ENCODE assay signal across 11 cellular contexts in the genomic region with DNA sequence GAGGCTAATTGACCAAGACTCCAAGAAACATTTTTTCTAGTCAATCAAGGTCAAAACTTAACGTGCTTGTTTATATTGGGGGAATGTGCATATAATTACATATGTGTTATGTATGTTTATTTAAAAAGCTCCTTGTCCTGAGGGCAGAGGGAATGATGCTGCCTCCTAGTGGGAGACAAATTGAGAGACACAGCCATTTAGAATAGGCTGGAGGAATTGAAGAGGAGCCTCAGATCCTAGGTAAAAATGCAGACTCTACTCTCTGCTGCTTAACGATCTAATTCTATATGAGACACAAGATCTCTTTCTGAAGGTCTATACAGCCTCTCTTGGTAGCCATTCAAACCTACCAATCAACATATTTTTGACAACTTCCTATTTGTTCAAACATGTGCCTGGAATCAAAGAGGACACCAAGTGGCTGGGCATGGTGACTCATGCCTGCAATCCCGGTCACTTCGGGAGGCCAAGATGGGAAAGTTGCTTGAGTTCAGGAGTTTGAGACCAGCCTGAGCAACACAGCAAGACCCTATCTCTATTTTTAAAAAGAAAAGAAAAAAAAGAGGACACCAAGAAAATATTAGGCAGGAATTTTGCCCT.
DNase-seq lines count a peak whose midpoint lies in the region; ATAC-seq and TF ChIP-seq lines count a peak whose summit lies in the region.
"Had no signal": no experiment of that assay in that cellular context is flagged by ENCODE, and none has a peak within 500 bp of the region (broad histone marks: within the 10 kb centered on the region; RNA-seq: fewer than 3 reads in every experiment).

No MANE protein-coding gene starts in this region.

- peak; percentile 76 for ATAC-seq in HCT116

- CTCF ChIA-PET in HCT116 (lab: Charles Lee): interaction anchor here (0.6 to 1.5 kb wide), 8 partner anchors 12 to 129 kb away, joined by 3 to 14 read pairs (median 4); no protein-coding TSS in a partner anchor

- H3K4me3 ChIP-seq in HCT116 (replicated peaks in 1 of 2; ENCODE audit: low read depth in 1 of 2, low read length in 2 of 2): no peak overlapping the region
- no peak overlapping the region for H3K4me3 ChIP-seq in astrocyte of the spinal cord (ENCODE audit: low read depth, low read length)
- no peak overlapping the region for H3K4me3 ChIP-seq in liver (ENCODE audit: low read depth in 1 of 3, low read length in 3 of 3)

- no peak overlapping the region for H3K9ac ChIP-seq in HCT116 (ENCODE audit: low read length)
- no peak overlapping the region for H3K9ac ChIP-seq in liver (ENCODE audit: low read depth in 1 of 2, low read length in 2 of 2)

- POLR2A ChIA-PET in HCT116 (lab: Charles Lee): no interaction called here

- DNase-seq in ACHN (peak; percentile 21), HCT116 (ENCODE audit: low read depth, low spot score) (no peak), astrocyte of the spinal cord (ENCODE audit: low read depth, low spot score) (no peak), DMS79 treated with DMSO at 0.1 percent for 48 hours (lab: John Stamatoyannopoulos, UW) (no peak)
- no peak for DNase-seq in activated CD8-positive, alpha-beta memory T cell treated with anti-CD3 and anti-CD28 coated beads for 24 hours
- no peak for DNase-seq in effector CD8-positive, alpha-beta T cell (lab: John Stamatoyannopoulos, UW)
- no peak for DNase-seq in stimulated activated CD4-positive, alpha-beta T cell treated with anti-CD3 and anti-CD28 coated beads, Interleukin-15, amount 100 ng/mL, for 24 hours
- DNase-seq: activated B cell treated with CpG ODN at 0.5 μM for 24 hours, Caco-2, NCI-H446 treated with DMSO at 0.1 percent for 48 hours had no signal

- H3K36me3 ChIP-seq in HCT116 (ENCODE audit: control insufficient read depth in 1 of 2, insufficient read depth in 2 of 2, low read length in 2 of 2) (no peaks in the 10 kb centered on the region), liver (ENCODE audit: control insufficient read depth in 4 of 4, insufficient read depth in 3 of 4, low read depth in 1 of 4, low read length in 3 of 4) (no peaks in the 10 kb centered on the region)

- peak overlapping the region; percentile 26 for H2AFZ ChIP-seq in HCT116 (ENCODE audit: low read depth, low read length, poor library complexity, severe bottlenecking)

- H3K9me2 ChIP-seq in HCT116 (ENCODE audit: insufficient read depth): 0 out of 2 replicates have a peak, but pooled peaks cover 3% of the 10 kb centered on the region

- intact Hi-C loops in HCT116 (cut with micrococcal nuclease): loop anchor here (2.0 kb wide), 1 partner anchor 55 kb away; no protein-coding TSS in a partner anchor

- TF ChIP-seq POLR2A in HCT116 (IDR thresholded peaks at IDR 0.05; ENCODE audit: borderline replicate concordance, extremely low read depth, insufficient read depth, insufficient read length): no peak

- H3K27ac ChIP-seq in HCT116 (ENCODE audit: low read depth, low read length) (no peak overlapping the region), liver (ENCODE audit: low read depth in 1 of 2, low read length in 2 of 2) (no peak overlapping the region)

- in situ Hi-C loops in ACHN (cut with HindIII; ENCODE audit: low pct_ligation_motif_present, low pct_unique_long_range_greater_than_20kb, low sequenced_read_pairs) (no loop called here), astrocyte of the spinal cord (cut with HindIII; ENCODE audit: low sequenced_read_pairs) (no loop called here)

- H3K27me3 ChIP-seq in HCT116 (ENCODE audit: insufficient read depth, low read length) (no peaks in the 10 kb centered on the region), liver (ENCODE audit: control insufficient read depth in 4 of 4, insufficient read depth in 4 of 4, low read length in 3 of 4) (no peaks in the 10 kb centered on the region)

- no peaks in the 10 kb centered on the region for H3K79me2 ChIP-seq in HCT116 (ENCODE audit: insufficient read depth, low read length)

- RAD21 ChIA-PET in HCT116 (lab: Charles Lee; ENCODE audit: low non-redundant PET in 1 of 2, low total read pairs in 2 of 2, uncharacterized antibody in 2 of 2, unreplicated experiment in 2 of 2): interaction anchor here (0.6 to 1.3 kb wide), 3 partner anchors 55 to 201 kb away, joined by 3 to 10 read pairs (median 7); no protein-coding TSS in a partner anchor

- 81% methylated on average over 4 of the region's 4 CpGs for WGBS in liver

- no TSS peak for BruUV-seq in HCT116 (replicated peaks; lab: Mats Ljungman, UMichigan)

- TF ChIP-seq CTCF in HCT116 (IDR thresholded peaks at IDR 0.05 in 2 of 3, conservative IDR thresholded peaks at IDR 0.05 in 1 of 3; ENCODE audit: borderline replicate concordance in 1 of 3, insufficient read depth in 1 of 3, low read depth in 2 of 3, low read length in 2 of 3): peak; percentile 41 to 43 (median 42); a peak in 5 of 6 replicates
- TF ChIP-seq CTCF in astrocyte of the spinal cord (IDR thresholded peaks at IDR 0.05; ENCODE audit: low read depth, low read length): peak; percentile 26
- TF ChIP-seq CTCF in liver (IDR thresholded peaks at IDR 0.05; ENCODE audit: low read depth, low read length, missing input control): peak; percentile 10

- no peak overlapping the region for H3K4me2 ChIP-seq in HCT116 (ENCODE audit: low read length)

- H3K9me3 ChIP-seq in HCT116 (ENCODE audit: control insufficient read depth in 1 of 2, insufficient read depth in 1 of 2, low read depth in 1 of 2, low read length in 2 of 2): no peaks in the 10 kb centered on the region
- H3K9me3 ChIP-seq in liver (ENCODE audit: control insufficient read depth in 4 of 4, low read length in 3 of 4): no peaks in the 10 kb centered on the region
- H3K9me3 ChIP-seq: Caco-2 had no signal

- H3K4me1 ChIP-seq in HCT116 (ENCODE audit: control insufficient read depth in 1 of 2, insufficient read depth in 2 of 2, low read length in 2 of 2) (no peaks in the 10 kb centered on the region), liver (ENCODE audit: control insufficient read depth in 4 of 4, insufficient read depth in 4 of 4, low read length in 3 of 4) (no peaks in the 10 kb centered on the region)

- peak; percentile 51 for TF ChIP-seq RAD21 in HCT116 (IDR thresholded peaks at IDR 0.05; ENCODE audit: low read depth)
- TF ChIP-seq RAD21 in liver (IDR thresholded peaks at IDR 0.05): peak; percentile 37 to 58

- no peaks in the 10 kb centered on the region for H4K20me1 ChIP-seq in HCT116 (ENCODE audit: insufficient read depth)

TF ChIP-seq in HCT116, 20 proteins besides CTCF, POLR2A, EP300 and RAD21 (continues in another document):
- no peak for TF ChIP-seq ZNF274 (IDR thresholded peaks at IDR 0.05; ENCODE audit: low read depth, low read length)
- TF ChIP-seq, protein P1, sequence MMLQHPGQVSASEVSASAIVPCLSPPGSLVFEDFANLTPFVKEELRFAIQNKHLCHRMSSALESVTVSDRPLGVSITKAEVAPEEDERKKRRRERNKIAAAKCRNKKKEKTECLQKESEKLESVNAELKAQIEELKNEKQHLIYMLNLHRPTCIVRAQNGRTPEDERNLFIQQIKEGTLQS (IDR thresholded peaks at IDR 0.05): no peak
- no peak for TF ChIP-seq CEBPB (IDR thresholded peaks at IDR 0.05; ENCODE audit: low read depth)
- TF ChIP-seq YY1 (IDR thresholded peaks at IDR 0.05; ENCODE audit: extremely low read depth, insufficient replicate concordance, low read depth, low read length): no peak
- no peak for TF ChIP-seq EZH2phosphoT487 (IDR thresholded peaks at IDR 0.05; ENCODE audit: borderline replicate concordance)
- no peak for TF ChIP-seq POLR2AphosphoS5 (IDR thresholded peaks at IDR 0.05; ENCODE audit: low read depth, low read length)
- TF ChIP-seq, protein P2, sequence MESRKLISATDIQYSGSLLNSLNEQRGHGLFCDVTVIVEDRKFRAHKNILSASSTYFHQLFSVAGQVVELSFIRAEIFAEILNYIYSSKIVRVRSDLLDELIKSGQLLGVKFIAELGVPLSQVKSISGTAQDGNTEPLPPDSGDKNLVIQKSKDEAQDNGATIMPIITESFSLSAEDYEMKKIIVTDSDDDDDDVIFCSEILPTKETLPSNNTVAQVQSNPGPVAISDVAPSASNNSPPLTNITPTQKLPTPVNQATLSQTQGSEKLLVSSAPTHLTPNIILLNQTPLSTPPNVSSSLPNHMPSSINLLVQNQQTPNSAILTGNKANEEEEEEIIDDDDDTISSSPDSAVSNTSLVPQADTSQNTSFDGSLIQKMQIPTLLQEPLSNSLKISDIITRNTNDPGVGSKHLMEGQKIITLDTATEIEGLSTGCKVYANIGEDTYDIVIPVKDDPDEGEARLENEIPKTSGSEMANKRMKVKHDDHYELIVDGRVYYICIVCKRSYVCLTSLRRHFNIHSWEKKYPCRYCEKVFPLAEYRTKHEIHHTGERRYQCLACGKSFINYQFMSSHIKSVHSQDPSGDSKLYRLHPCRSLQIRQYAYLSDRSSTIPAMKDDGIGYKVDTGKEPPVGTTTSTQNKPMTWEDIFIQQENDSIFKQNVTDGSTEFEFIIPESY (IDR thresholded peaks at IDR 0.05; ENCODE audit: extremely low read depth, insufficient replicate concordance, low read length): no peak

TF ChIP-seq in liver, 16 proteins besides CTCF, POLR2A, EP300 and RAD21 (continues in another document):
- TF ChIP-seq HNF4G (IDR thresholded peaks at IDR 0.05): no peak
- no peak for TF ChIP-seq EGR1 (IDR thresholded peaks at IDR 0.05; ENCODE audit: low read depth in 2 of 2)
- no peak for TF ChIP-seq JUND (IDR thresholded peaks at IDR 0.05)
- TF ChIP-seq, protein P2 (IDR thresholded peaks at IDR 0.05): no peak
- TF ChIP-seq GABPA (IDR thresholded peaks at IDR 0.05 in 1 of 2, conservative IDR thresholded peaks at IDR 0.05 in 1 of 2): no peak
- TF ChIP-seq, protein P3, sequence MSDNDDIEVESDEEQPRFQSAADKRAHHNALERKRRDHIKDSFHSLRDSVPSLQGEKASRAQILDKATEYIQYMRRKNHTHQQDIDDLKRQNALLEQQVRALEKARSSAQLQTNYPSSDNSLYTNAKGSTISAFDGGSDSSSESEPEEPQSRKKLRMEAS (IDR thresholded peaks at IDR 0.05): no peak
